8 cellular contexts compared by ENCODE assay signal in the genomic region with DNA sequence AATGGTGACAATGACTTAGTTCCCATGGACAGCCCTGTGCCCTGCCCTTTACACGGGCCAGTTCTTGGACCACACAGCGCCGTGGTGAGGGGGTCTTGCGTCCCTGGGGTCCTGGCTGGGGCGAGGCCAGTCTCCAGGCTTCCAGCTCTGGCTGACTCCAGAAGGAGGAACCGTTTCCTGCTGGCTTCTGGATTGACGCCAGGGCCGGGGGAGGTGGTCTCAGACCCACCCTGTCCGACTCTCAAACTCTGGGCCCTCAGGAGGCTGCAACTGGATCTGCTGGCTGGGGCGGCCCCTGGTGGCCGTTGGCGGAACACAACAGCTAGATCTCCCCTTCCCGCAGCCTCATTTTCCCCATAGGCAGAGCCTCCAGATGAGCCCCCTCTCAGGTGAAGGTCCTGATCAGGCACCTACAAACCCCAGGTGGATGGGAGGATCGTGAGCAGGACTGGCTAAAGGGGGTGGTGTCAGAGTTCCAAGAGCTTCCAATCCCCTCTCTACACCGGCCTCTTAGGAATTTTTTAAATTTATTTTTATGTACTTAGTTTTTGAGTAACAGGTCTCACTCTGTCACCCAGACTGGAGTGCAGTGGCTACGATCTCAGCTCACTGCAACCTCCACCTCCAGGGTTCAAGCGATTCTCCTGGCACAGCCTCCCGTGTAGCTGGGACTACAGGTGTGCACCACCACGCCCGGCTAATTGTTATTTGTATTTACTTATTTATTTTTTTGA. TPM values are rescaled to one million over a fixed set of nuclear protein-coding genes. Genes with fewer than 3 reads are reported as not detected.
A peak's percentile ranks its signal among the peaks of the same experiment; 100 is the strongest.
DNase-seq lines count a peak whose midpoint lies in the region; ATAC-seq and TF ChIP-seq lines count a peak whose summit lies in the region.

No MANE protein-coding gene starts in this region.

- H3K4me3 ChIP-seq in neutrophil (ENCODE audit: low read depth in 1 of 2, low read length in 1 of 2) (no peak overlapping the region), uterus (no peak overlapping the region)

- DNase-seq in NCI-H82 (lab: John Stamatoyannopoulos, UW) (peak; percentile 84), fibroblast of gingiva (ENCODE audit: low read depth) (peak; percentile 18), uterus (peak; percentile 50 to 54)
- peak; percentile 87 for DNase-seq in activated CD8-positive, alpha-beta memory T cell treated with anti-CD3 and anti-CD28 coated beads, Interleukin-2, amount 50 U/mL, for 48 hours

- TF ChIP-seq CTCF in 22Rv1 (IDR thresholded peaks at IDR 0.05): peak; percentile 96
- TF ChIP-seq CTCF in GM12873 (IDR thresholded peaks at IDR 0.05; ENCODE audit: insufficient read depth, low read depth, low read length, missing control alignments): peak; percentile 98
- TF ChIP-seq CTCF in neutrophil (IDR thresholded peaks at IDR 0.05): peak; percentile 68
- TF ChIP-seq CTCF in uterus (IDR thresholded peaks at IDR 0.05): peak; percentile 67 to 86 (median 78)

- H3K27me3 ChIP-seq in neutrophil (peaks cover 34% of the 10 kb centered on the region), uterus (no peaks in the 10 kb centered on the region)

- H3K4me1 ChIP-seq in neutrophil (ENCODE audit: control insufficient read depth in 1 of 2, insufficient read depth in 1 of 2, low read depth in 1 of 2, low read length in 1 of 2): peaks cover 12 to 14% of the 10 kb centered on the region in 2 experiments
- H3K4me1 ChIP-seq in uterus: no peaks in the 10 kb centered on the region

- H3K27ac ChIP-seq in 22Rv1: no peak overlapping the region
- no peak overlapping the region for H3K27ac ChIP-seq in neutrophil
- no peak overlapping the region for H3K27ac ChIP-seq in uterus

- H3K36me3 ChIP-seq in neutrophil: no peaks in the 10 kb centered on the region
- H3K36me3 ChIP-seq in uterus: no peaks in the 10 kb centered on the region

- no peaks in the 10 kb centered on the region for H3K9me3 ChIP-seq in neutrophil
- H3K9me3 ChIP-seq in uterus: no peaks in the 10 kb centered on the region

- no peak for ATAC-seq in HG02840 (IDR thresholded peaks at IDR 0.05; ENCODE audit: low FRiP score, unreplicated experiment)

- intact Hi-C loops in uterus (cut with DNase I; ENCODE audit: low total_unique reads): loop anchor here (5.0 kb wide), 1 partner anchor 44 kb away; no protein-coding TSS in a partner anchor

- TF ChIP-seq POLR2A in uterus (IDR thresholded peaks at IDR 0.05): no peak

RNA-seq across cellular contexts. Expression of gene CCDC194, which starts 8.0 kb away (rescaled TPM):
- 1 to 10 TPM in 1 of 4 donors, not detected in 3; 2.5 TPM for total RNA-seq in uterus

RNA-seq across cellular contexts. Expression of gene PLVAP, which starts 8.9 kb away (rescaled TPM):
- 100 to 1,000 TPM in 2 of 4 donors, 10 to 100 TPM in 1, 1 to 10 TPM in 1; 4.7 to 204 (median 87.4) TPM for total RNA-seq in uterus

RNA-seq across cellular contexts. Expression of gene BST2, which starts 19.4 kb away (rescaled TPM):
- 100 to 1,000 TPM in 3 of 4 donors, 10 to 100 TPM in 1; 84.6 to 267 (median 195) TPM for total RNA-seq in uterus

RNA-seq across cellular contexts. Expression of gene MVB12A, which starts 33.8 kb away (rescaled TPM):
- 10 to 100 TPM in 3 of 4 donors, 1 to 10 TPM in 1; 3.8 to 46.7 (median 26.5) TPM for total RNA-seq in uterus

RNA-seq across cellular contexts. Expression of gene GTPBP3, which starts 48.7 kb away (rescaled TPM):
- 10 to 100 TPM in 3 of 4 donors, under 1 TPM in 1; 0.88 to 31.2 (median 24.4) TPM for total RNA-seq in uterus

Comparison
In these comparisons a context has a peak if more than half of its experiments do, and no peak if none do; other contexts are left out.
1. DNase-seq: peak in every context shown above with its lines; median percentile 87 in activated CD8-positive, alpha-beta memory T cell treated with anti-CD3 and anti-CD28 coated beads, Interleukin-2, amount 50 U/mL, for 48 hours; 84 in NCI-H82; 52 in uterus; 18 in fibroblast of gingiva.